ENCODE assay signal across 11 cellular contexts in genomic region chr12:116662612-116663144, GRCh38.
DNase-seq lines count a peak whose midpoint lies in the region; TF ChIP-seq lines count a peak whose summit lies in the region.
"Had no signal": no experiment of that assay in that cellular context is flagged by ENCODE, and none has a peak within 500 bp of the region (broad histone marks: within the 10 kb centered on the region; RNA-seq: fewer than 3 reads in every experiment).

No MANE protein-coding gene starts in this region.

- no peak overlapping the region for H4K5ac ChIP-seq in mesendoderm (ENCODE audit: low read length)

- no peak for TF ChIP-seq CTCF in CD14-positive monocyte (IDR thresholded peaks at IDR 0.05)
- TF ChIP-seq CTCF in tibial artery (IDR thresholded peaks at IDR 0.05): no peak

- H2BK120ac ChIP-seq in mesendoderm (ENCODE audit: low read depth, low read length): no peak overlapping the region

- H2BK15ac ChIP-seq in mesendoderm (replicated peaks; ENCODE audit: low read depth): no peak overlapping the region

- H3K79me2 ChIP-seq in mesendoderm (ENCODE audit: control insufficient read depth, insufficient read depth, low read length): no peaks in the 10 kb centered on the region

- intact Hi-C loops in CD14-positive monocyte (cut with micrococcal nuclease) (no loop called here), tibial artery (cut with DNase I; ENCODE audit: low total_unique reads) (no loop called here)

- H3K4me2 ChIP-seq in mesendoderm (ENCODE audit: low read length): no peak overlapping the region

- H2AK5ac ChIP-seq in mesendoderm (ENCODE audit: low read length): no peak overlapping the region

- H3K4me1 Mint-ChIP-seq in CD14-positive monocyte: peaks cover 49% of the 10 kb centered on the region

- H3K27ac ChIP-seq in mesendoderm (ENCODE audit: low read depth, low read length): no peak overlapping the region
- no peak overlapping the region for H3K27ac ChIP-seq in tibial artery

- H3K36me3 ChIP-seq in mesendoderm (ENCODE audit: control insufficient read depth, insufficient read depth, low read length) (no peaks in the 10 kb centered on the region), tibial artery (no peaks in the 10 kb centered on the region)

- H3K23ac ChIP-seq in mesendoderm (ENCODE audit: low read length): no peak overlapping the region

- no peaks in the 10 kb centered on the region for H3K27me3 ChIP-seq in mesendoderm (ENCODE audit: insufficient read depth, low read length, poor library complexity)
- H3K27me3 ChIP-seq in tibial artery: no peaks in the 10 kb centered on the region

- no peak overlapping the region for H2BK5ac ChIP-seq in mesendoderm (ENCODE audit: low read length)

- no peak overlapping the region for H4K8ac ChIP-seq in mesendoderm (ENCODE audit: low read depth, low read length)

- no peaks in the 10 kb centered on the region for H3K79me1 ChIP-seq in mesendoderm (ENCODE audit: low read length)

- H3K4me3 ChIP-seq in mesendoderm (ENCODE audit: low read length) (no peak overlapping the region), tibial artery (no peak overlapping the region)

- no peaks in the 10 kb centered on the region for H3K9me3 ChIP-seq in tibial artery

- no peaks in the 10 kb centered on the region for H3K36me3 Mint-ChIP-seq in CD14-positive monocyte

- peaks cover 0 to 3% (median 0%) of the 10 kb centered on the region in 7 donors for H3K9me3 Mint-ChIP-seq in CD14-positive monocyte

- H3K9ac ChIP-seq in mesendoderm (ENCODE audit: low read length): no peak overlapping the region

- H3K4me1 ChIP-seq in mesendoderm (ENCODE audit: control insufficient read depth, low read depth, low read length) (no peaks in the 10 kb centered on the region), tibial artery (peaks cover 0 to 26% (median 10%) of the 10 kb centered on the region in 4 donors)

- no peak overlapping the region for H3K18ac ChIP-seq in mesendoderm (ENCODE audit: low read length)

- no peak overlapping the region for H3K4ac ChIP-seq in mesendoderm (ENCODE audit: low read depth, low read length)

- peaks cover 0 to 10% (median 3%) of the 10 kb centered on the region in 3 donors for H3K27me3 Mint-ChIP-seq in CD14-positive monocyte (ENCODE audit: low read depth in 3 of 3)

- no CpG with 5 or more reads among the region's 21 CpGs for WGBS in mesendoderm (ENCODE audit: extremely low coverage, insufficient coverage, low lambda C conversion rate)

- no peak for DNase-seq in CD14-positive monocyte (ENCODE audit: low spot score)
- DNase-seq in NCI-H1105 treated with DMSO at 0.1 percent for 48 hours (lab: John Stamatoyannopoulos, UW): peak; percentile 67
- peak; percentile 23 for DNase-seq in astrocyte of the hippocampus (ENCODE audit: low read depth, low spot score)
- DNase-seq in mesendoderm: no peak
- no peak for DNase-seq in HUDEP-2 (lab: John Stamatoyannopoulos, UW; ENCODE audit: unreplicated experiment in 76 of 76)
- DNase-seq in amniotic stem cell (lab: John Stamatoyannopoulos, UW): no peak
- DNase-seq in tibial artery: no peak
- no peak for DNase-seq in NCI-H526 treated with DMSO at 0.1 percent for 48 hours (lab: John Stamatoyannopoulos, UW)
- DNase-seq: activated CD4-positive, alpha-beta T cell treated with anti-CD3 and anti-CD28 coated beads for 1 hour; effector CD8-positive, alpha-beta T cell; occipital lobe had no signal

- no peak overlapping the region for H3K27ac Mint-ChIP-seq in CD14-positive monocyte

- peak overlapping the region; percentile 46 for H3K56ac ChIP-seq in mesendoderm (ENCODE audit: low read length)

- peak overlapping the region; percentile 48 to 75 for H3K4me3 Mint-ChIP-seq in CD14-positive monocyte

Comparison
In these comparisons a context has a peak if more than half of its experiments do, and no peak if none do; other contexts are left out.
1. DNase-seq: peak in NCI-H1105 treated with DMSO at 0.1 percent for 48 hours (single experiment) and astrocyte of the hippocampus (single experiment); none in CD14-positive monocyte (single experiment), mesendoderm (single experiment), HUDEP-2 (0 of 76), amniotic stem cell (single experiment), tibial artery (0 of 2) and NCI-H526 treated with DMSO at 0.1 percent for 48 hours (single experiment).